8 cellular contexts compared by ENCODE assay signal in genomic region chr4:147732516-147733193, GRCh38. TPM values are rescaled to one million over a fixed set of nuclear protein-coding genes. Genes with fewer than 3 reads are reported as not detected.
A peak's percentile ranks its signal among the peaks of the same experiment; 100 is the strongest.
DNase-seq lines count a peak whose midpoint lies in the region; ATAC-seq and TF ChIP-seq lines count a peak whose summit lies in the region.

No MANE protein-coding gene starts in this region.

- H3K27ac Mint-ChIP-seq in CD4-positive, alpha-beta T cell: peak overlapping the region; percentile 88
- H3K27ac Mint-ChIP-seq in WTC11 (peak overlapping the region; percentile 83; the same call in 1 of the 2 replicates), neural progenitor cell (peak overlapping the region; percentile 74)

- H3K27me3 ChIP-seq in CD4-positive, alpha-beta T cell (ENCODE audit: control insufficient read depth, insufficient read depth, low read length): no peaks in the 10 kb centered on the region
- H3K27me3 ChIP-seq in neural progenitor cell: peaks cover 32% of the 10 kb centered on the region

- peaks cover 42% of the 10 kb centered on the region for H3K4me1 ChIP-seq in neural progenitor cell

- H3K36me3 Mint-ChIP-seq in CD4-positive, alpha-beta T cell (ENCODE audit: low read depth): peaks cover 10% of the 10 kb centered on the region
- H3K36me3 Mint-ChIP-seq in WTC11: no peaks in the 10 kb centered on the region
- no peaks in the 10 kb centered on the region for H3K36me3 Mint-ChIP-seq in neural progenitor cell

- intact Hi-C loops in CD4-positive, alpha-beta T cell (cut with DNase I, micrococcal nuclease): loop anchor here (5.0 kb wide), 3 partner anchors 60 to 715 kb away; no protein-coding TSS in a partner anchor

- DNase-seq in CD4-positive, alpha-beta T cell: no peak
- DNase-seq in WTC11 (ENCODE audit: low spot score) (peak; percentile 71), fibroblast of pulmonary artery (ENCODE audit: low read depth) (no peak), neural progenitor cell (ENCODE audit: low spot score) (peak; percentile 87), DMS79 (lab: John Stamatoyannopoulos, UW) (no peak), cerebellum (ENCODE audit: low spot score) (no peak)

- no peaks in the 10 kb centered on the region for H3K9me3 Mint-ChIP-seq in CD4-positive, alpha-beta T cell
- no peaks in the 10 kb centered on the region for H3K9me3 Mint-ChIP-seq in WTC11
- no peaks in the 10 kb centered on the region for H3K9me3 Mint-ChIP-seq in neural progenitor cell

- peak overlapping the region; percentile 97 for H3K4me3 Mint-ChIP-seq in CD4-positive, alpha-beta T cell
- H3K4me3 Mint-ChIP-seq in WTC11 (peak overlapping the region; percentile 84), neural progenitor cell (peak overlapping the region; percentile 93)

- H3K4me1 Mint-ChIP-seq in CD4-positive, alpha-beta T cell (ENCODE audit: low read depth): peaks cover 37% of the 10 kb centered on the region
- H3K4me1 Mint-ChIP-seq in WTC11 (peaks cover 50% of the 10 kb centered on the region), neural progenitor cell (peaks cover 51% of the 10 kb centered on the region)

- peaks cover 29% of the 10 kb centered on the region for H4K20me1 ChIP-seq in neural progenitor cell (ENCODE audit: low read depth)

- peak overlapping the region; percentile 86 for H2AFZ ChIP-seq in neural progenitor cell (replicated peaks)

- H3K27ac ChIP-seq in CD4-positive, alpha-beta T cell (ENCODE audit: low read depth, low read length): no peak overlapping the region
- peak overlapping the region; percentile 78 for H3K27ac ChIP-seq in neural progenitor cell

- no peak for ATAC-seq in CD4-positive, alpha-beta T cell (ENCODE audit: poor library complexity)
- peak; percentile 31 for ATAC-seq in GM19395 (IDR thresholded peaks at IDR 0.05; ENCODE audit: unreplicated experiment)
- peak; percentile 19 for ATAC-seq in HG03457 (IDR thresholded peaks at IDR 0.05; ENCODE audit: unreplicated experiment)
- peak; percentile 69 for ATAC-seq in WTC11

- H3K4me3 ChIP-seq in fibroblast of pulmonary artery (replicated peaks; ENCODE audit: low read depth, low read length): peak overlapping the region; percentile 67
- H3K4me3 ChIP-seq in neural progenitor cell: peak overlapping the region; percentile 94

- POLR2A ChIA-PET in CD4-positive, alpha-beta T cell (lab: Charles Lee): interaction anchor here (0.9 to 3.4 kb wide), 13 partner anchors 8 to 710 kb away, joined by 3 to 55 read pairs (median 7); partner anchors contain the start of genes NR3C2, PRMT9 and TMEM184C
- POLR2A ChIA-PET in WTC11 (lab: Charles Lee): interaction anchor here (0.6 to 1.1 kb wide), 4 partner anchors 19 to 135 kb away, joined by 3 to 5 read pairs (median 4); partner anchors contain the start of genes PRMT9 and TMEM184C

- H3F3A ChIP-seq in neural progenitor cell (ENCODE audit: low read depth): peaks cover 66% of the 10 kb centered on the region

- no peaks in the 10 kb centered on the region for H3K27me3 Mint-ChIP-seq in CD4-positive, alpha-beta T cell
- H3K27me3 Mint-ChIP-seq in WTC11 (ENCODE audit: low read depth): peaks cover 67% of the 10 kb centered on the region
- H3K27me3 Mint-ChIP-seq in neural progenitor cell (ENCODE audit: insufficient read depth, low read depth): peaks cover 37% of the 10 kb centered on the region

- CTCF ChIA-PET in CD4-positive, alpha-beta T cell (lab: Charles Lee): interaction anchor here (1.0 to 2.9 kb wide), 2 partner anchors 11 to 134 kb away, joined by 3 to 16 read pairs; no protein-coding TSS in a partner anchor
- CTCF ChIA-PET in WTC11 (lab: Charles Lee): interaction anchor here (0.7 to 2.1 kb wide), 6 partner anchors 24 to 134 kb away, joined by 3 to 26 read pairs (median 4); partner anchors contain the start of gene TMEM184C

- peak overlapping the region; percentile 59 for H3K9ac ChIP-seq in neural progenitor cell

- H3K9me3 ChIP-seq in CD4-positive, alpha-beta T cell (ENCODE audit: control insufficient read depth, low read length): no peaks in the 10 kb centered on the region
- no peaks in the 10 kb centered on the region for H3K9me3 ChIP-seq in neural progenitor cell (ENCODE audit: low read depth)

- no peak for TF ChIP-seq CTCF in CD4-positive, alpha-beta T cell (IDR thresholded peaks at IDR 0.05)
- TF ChIP-seq CTCF in WTC11 (IDR thresholded peaks at IDR 0.05): no peak
- TF ChIP-seq CTCF in fibroblast of pulmonary artery (IDR thresholded peaks at IDR 0.05; ENCODE audit: low read length, missing control alignments): no peak
- no peak for TF ChIP-seq CTCF in neural progenitor cell (IDR thresholded peaks at IDR 0.05)

- peaks cover 56% of the 10 kb centered on the region for H3K79me2 ChIP-seq in neural progenitor cell (ENCODE audit: low read depth)

- peak overlapping the region; percentile 89 for H3K4me2 ChIP-seq in neural progenitor cell

- H3K36me3 ChIP-seq in neural progenitor cell: no peaks in the 10 kb centered on the region

TF ChIP-seq in WTC11, 78 proteins besides CTCF, POLR2A, EP300 and RAD21 (continues in another document):
- no peak for TF ChIP-seq FOXJ3 (CRISPR knock-in tag; IDR thresholded peaks at IDR 0.05; ENCODE audit: borderline replicate concordance)
- no peak for TF ChIP-seq ZNF512 (CRISPR knock-in tag; IDR thresholded peaks at IDR 0.05; ENCODE audit: borderline replicate concordance)
- no peak; the same call in 1 of the 2 replicates for TF ChIP-seq USF1 (CRISPR knock-in tag; IDR thresholded peaks at IDR 0.05)
- peak; percentile 76 for TF ChIP-seq PRDM15 (CRISPR knock-in tag; IDR thresholded peaks at IDR 0.05)
- peak; percentile 85 for TF ChIP-seq ZNF121 (CRISPR knock-in tag; IDR thresholded peaks at IDR 0.05)
- no peak for TF ChIP-seq GABPB1 (CRISPR knock-in tag; IDR thresholded peaks at IDR 0.05)
- 0 out of 2 replicates have a peak, but pooled peaks have one; percentile 17 for TF ChIP-seq TEAD1 (CRISPR knock-in tag; IDR thresholded peaks at IDR 0.05)
- no peak for TF ChIP-seq ERG (CRISPR knock-in tag; IDR thresholded peaks at IDR 0.05)

RNA-seq across cellular contexts. Expression of gene ARHGAP10, which starts 0.8 kb away (rescaled TPM):
- total RNA-seq in CD4-positive, alpha-beta T cell: 1 to 10 TPM; 5.6 to 5.7 TPM
- 7.1 to 9.6 TPM (median 8.0 TPM) in 3 replicates for total RNA-seq in WTC11 (2021)
- total RNA-seq in neural progenitor cell (ENCODE audit: low replicate concordance): 20.2 and 20.3 TPM in 2 replicates
- total RNA-seq in cerebellum: 9.8 TPM

RNA-seq across cellular contexts. Expression of gene PRMT9, which starts 48.7 kb away (rescaled TPM):
- total RNA-seq in CD4-positive, alpha-beta T cell: 10 to 100 TPM; 21.0 to 21.1 TPM
- total RNA-seq in WTC11 (2021): 9.5 to 11.4 TPM (median 10.4 TPM) in 3 replicates
- total RNA-seq in neural progenitor cell (ENCODE audit: low replicate concordance): 16.8 and 24.8 TPM in 2 replicates
- 15.2 TPM for total RNA-seq in cerebellum

Comparison
In these comparisons a context has a peak if more than half of its experiments do, and no peak if none do; other contexts are left out.
1. DNase-seq: peak in WTC11 (single experiment) and neural progenitor cell (single experiment); none in CD4-positive, alpha-beta T cell (0 of 10), fibroblast of pulmonary artery (single experiment), DMS79 (single experiment) and cerebellum (single experiment).
2. Peak in every context shown above with its lines, with median percentiles within 50 percentile points of each other: H3K27ac Mint-ChIP-seq and H3K4me3 Mint-ChIP-seq.